In the genomic region with DNA sequence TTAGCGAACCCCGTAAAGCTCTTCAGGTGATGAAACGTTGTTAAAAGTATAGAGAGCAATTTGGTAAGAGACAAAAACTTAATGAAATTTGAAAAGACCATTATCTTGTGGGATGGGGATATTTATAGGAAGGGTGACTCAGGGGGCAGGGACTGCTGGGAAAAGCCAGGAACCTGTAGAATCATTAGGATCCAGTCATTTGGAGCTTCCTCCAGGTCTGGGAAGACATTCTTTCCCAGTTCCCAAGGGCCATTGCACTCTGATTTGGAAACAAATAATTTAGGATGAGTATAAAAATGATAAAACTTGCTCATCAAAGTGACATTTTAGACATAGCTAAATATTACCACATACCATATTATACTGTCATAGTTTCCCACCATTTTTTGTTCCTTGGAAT, we compare ENCODE assay signal across 11 cellular contexts.
DNase-seq lines count a peak whose midpoint lies in the region; ATAC-seq and TF ChIP-seq lines count a peak whose summit lies in the region.
"Had no signal": no experiment of that assay in that cellular context is flagged by ENCODE, and none has a peak within 500 bp of the region (broad histone marks: within the 10 kb centered on the region; RNA-seq: fewer than 3 reads in every experiment).

No MANE protein-coding gene starts in this region.

- DNase-seq in activated CD4-positive, alpha-beta T cell treated with anti-CD3 and anti-CD28 coated beads, Interleukin-2, amount 10 ng/mL, durations not matched to agents 7 days and 5 days = no peak
- no peak for DNase-seq in activated CD4-positive, alpha-beta T cell treated with anti-CD3 and anti-CD28 coated beads for 48 hours
- DNase-seq in natural killer cell (no peak), NCI-H2171 (lab: John Stamatoyannopoulos, UW) (no peak), iPS-NIHi7 (ENCODE audit: extremely low spot score) (no peak)
- DNase-seq: activated CD4-positive, CD25-positive, alpha-beta regulatory T cell treated with anti-CD3 and anti-CD28 coated beads, Interleukin-2, amount 50 U/mL, for 72 hours; left ventricle myocardium superior; NCI-H2029 treated with DMSO at 0.1 percent for 48 hours had no signal

- H3K4me3 Mint-ChIP-seq in activated CD4-positive, alpha-beta T cell treated with anti-CD3 and anti-CD28 coated beads, Interleukin-2, amount 10 ng/mL, durations not matched to agents 7 days and 5 days = peak overlapping the region; percentile 66
- peak overlapping the region in 1 of 4 donors; percentile 89 for H3K4me3 Mint-ChIP-seq in IgD-negative memory B cell
- peak overlapping the region; percentile 89 for H3K4me3 Mint-ChIP-seq in activated T-helper 17 cell treated with anti-CD3 and anti-CD28 coated beads, Interleukin-2, amount 50 U/mL, for 72 hours
- H3K4me3 Mint-ChIP-seq in natural killer cell = peak overlapping the region; percentile 3

- peaks cover 11% of the 10 kb centered on the region for H3K9me3 Mint-ChIP-seq in activated CD4-positive, alpha-beta T cell treated with anti-CD3 and anti-CD28 coated beads, Interleukin-2, amount 10 ng/mL, durations not matched to agents 7 days and 5 days
- H3K9me3 Mint-ChIP-seq in IgD-negative memory B cell (peaks cover 0 to 9% (median 0%) of the 10 kb centered on the region in 3 donors), natural killer cell (peaks cover 0 to 3% of the 10 kb centered on the region in 2 donors)
- H3K9me3 Mint-ChIP-seq in activated T-helper 17 cell treated with anti-CD3 and anti-CD28 coated beads, Interleukin-2, amount 50 U/mL, for 72 hours = peaks cover 4% of the 10 kb centered on the region

- no peak for TF ChIP-seq CTCF in natural killer cell (IDR thresholded peaks at IDR 0.05)

- peak overlapping the region; percentile 98 for H3K27ac Mint-ChIP-seq in activated CD4-positive, alpha-beta T cell treated with anti-CD3 and anti-CD28 coated beads, Interleukin-2, amount 10 ng/mL, durations not matched to agents 7 days and 5 days
- peak overlapping the region in 2 of 3 donors; percentile 56 to 75 for H3K27ac Mint-ChIP-seq in IgD-negative memory B cell
- peak overlapping the region; percentile 99 for H3K27ac Mint-ChIP-seq in activated T-helper 17 cell treated with anti-CD3 and anti-CD28 coated beads, Interleukin-2, amount 50 U/mL, for 72 hours
- H3K27ac Mint-ChIP-seq in natural killer cell = peak overlapping the region; percentile 92 to 93

- CTCF ChIA-PET in activated CD4-positive, alpha-beta T cell treated with anti-CD3 and anti-CD28 coated beads, Interleukin-2, amount 10 ng/mL, durations not matched to agents 7 days and 5 days (lab: Charles Lee) = interaction anchor here (0.6 to 1.9 kb wide), 5 partner anchors 31 to 148 kb away, joined by 3 to 6 read pairs (median 3); a partner anchor contains a TSS

- POLR2A ChIA-PET in activated CD4-positive, alpha-beta T cell treated with anti-CD3 and anti-CD28 coated beads, Interleukin-2, amount 10 ng/mL, durations not matched to agents 7 days and 5 days (lab: Charles Lee) = no interaction called here

- intact Hi-C loops in natural killer cell (cut with micrococcal nuclease) = no loop called here

- peaks cover 71% of the 10 kb centered on the region for H3K4me1 Mint-ChIP-seq in activated CD4-positive, alpha-beta T cell treated with anti-CD3 and anti-CD28 coated beads, Interleukin-2, amount 10 ng/mL, durations not matched to agents 7 days and 5 days
- peaks cover 28 to 32% (median 31%) of the 10 kb centered on the region in 3 donors for H3K4me1 Mint-ChIP-seq in IgD-negative memory B cell
- peaks cover 48% of the 10 kb centered on the region for H3K4me1 Mint-ChIP-seq in activated T-helper 17 cell treated with anti-CD3 and anti-CD28 coated beads, Interleukin-2, amount 50 U/mL, for 72 hours
- H3K4me1 Mint-ChIP-seq in natural killer cell = peaks cover 27 to 32% of the 10 kb centered on the region in 2 donors

- ATAC-seq in activated T-helper 17 cell treated with anti-CD3 and anti-CD28 coated beads, Interleukin-2, amount 50 U/mL, for 72 hours (replicated peaks) = no peak
- ATAC-seq in natural killer cell (no peak), GM21723 (IDR thresholded peaks at IDR 0.05; ENCODE audit: unreplicated experiment) (no peak)
- ATAC-seq: left ventricle myocardium superior had no signal

- H3K27me3 Mint-ChIP-seq in activated CD4-positive, alpha-beta T cell treated with anti-CD3 and anti-CD28 coated beads, Interleukin-2, amount 10 ng/mL, durations not matched to agents 7 days and 5 days = no peaks in the 10 kb centered on the region
- H3K27me3 Mint-ChIP-seq in IgD-negative memory B cell (peaks cover 14% of the 10 kb centered on the region), natural killer cell (ENCODE audit: low read depth in 2 of 2) (no peaks in the 10 kb centered on the region)
- H3K27me3 Mint-ChIP-seq in activated T-helper 17 cell treated with anti-CD3 and anti-CD28 coated beads, Interleukin-2, amount 50 U/mL, for 72 hours = no peaks in the 10 kb centered on the region

- peaks cover 35% of the 10 kb centered on the region for H3K36me3 Mint-ChIP-seq in activated CD4-positive, alpha-beta T cell treated with anti-CD3 and anti-CD28 coated beads, Interleukin-2, amount 10 ng/mL, durations not matched to agents 7 days and 5 days (ENCODE audit: low read depth)
- no peaks in the 10 kb centered on the region for H3K36me3 Mint-ChIP-seq in IgD-negative memory B cell
- H3K36me3 Mint-ChIP-seq in activated T-helper 17 cell treated with anti-CD3 and anti-CD28 coated beads, Interleukin-2, amount 50 U/mL, for 72 hours (ENCODE audit: low read depth) = peaks cover 21% of the 10 kb centered on the region
- no peaks in the 10 kb centered on the region for H3K36me3 Mint-ChIP-seq in natural killer cell
